Comparison of ENCODE assay signal across 8 cellular contexts in the genomic region with DNA sequence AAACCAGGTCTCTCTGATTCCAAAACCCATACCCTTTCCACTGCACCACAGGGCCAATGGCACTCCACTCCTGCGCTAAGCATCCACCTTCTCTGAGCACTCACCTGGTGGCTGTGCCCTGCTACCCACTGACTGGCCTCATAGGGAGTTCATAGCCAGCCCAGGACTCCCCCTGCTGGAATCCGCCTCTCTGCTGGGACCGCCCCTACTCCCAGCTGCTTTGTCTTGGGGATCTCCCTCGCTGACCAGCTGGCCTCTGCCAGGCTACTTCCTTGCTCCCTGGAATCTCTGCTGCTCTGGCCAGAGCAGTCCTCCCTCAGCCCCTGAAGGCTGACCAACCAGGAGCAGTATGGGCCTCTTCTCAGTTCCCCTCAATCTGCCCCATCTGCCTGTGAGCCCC.
DNase-seq lines count a peak whose midpoint lies in the region; ATAC-seq and TF ChIP-seq lines count a peak whose summit lies in the region.

No MANE protein-coding gene starts in this region.

- no TSS peak for BruUV-seq in MCF 10A (replicated peaks; lab: Mats Ljungman, UMichigan)

- H3K27ac ChIP-seq in breast epithelium = no peak overlapping the region
- no peak overlapping the region for H3K27ac ChIP-seq in WERI-Rb-1
- H3K27ac ChIP-seq in smooth muscle cell (ENCODE audit: low read depth) = no peak overlapping the region

- intact Hi-C loops in MCF 10A (cut with micrococcal nuclease) (no loop called here), breast epithelium (cut with DNase I; ENCODE audit: low total_unique reads) (no loop called here)

- H3K4me1 ChIP-seq in breast epithelium (no peaks in the 10 kb centered on the region), smooth muscle cell (ENCODE audit: low read depth) (peaks cover 7% of the 10 kb centered on the region)

- POLR2A ChIA-PET in MCF 10A (lab: Yijun Ruan, JAX) = no interaction called here

- 18% methylated on average over 4 of the region's 4 CpGs for WGBS in smooth muscle cell (ENCODE audit: low lambda C conversion rate)

- no peaks in the 10 kb centered on the region for H3K27me3 ChIP-seq in breast epithelium
- no peaks in the 10 kb centered on the region for H3K27me3 ChIP-seq in WERI-Rb-1 (ENCODE audit: insufficient read depth, low read depth, severe bottlenecking)
- H3K27me3 ChIP-seq in smooth muscle cell (ENCODE audit: low read depth) = peaks cover 5% of the 10 kb centered on the region

- no peak overlapping the region for H2AFZ ChIP-seq in smooth muscle cell (ENCODE audit: low read depth)

- no peak overlapping the region for H3K4me3 Mint-ChIP-seq in MCF 10A (ENCODE audit: unreplicated experiment)

- no peaks in the 10 kb centered on the region for H3K4me1 Mint-ChIP-seq in MCF 10A (ENCODE audit: insufficient read depth, unreplicated experiment)

- CTCF ChIA-PET in MCF 10A (lab: Yijun Ruan, JAX) = no interaction called here

- no peaks in the 10 kb centered on the region for H3K79me2 ChIP-seq in smooth muscle cell (ENCODE audit: low read depth)

- H3K4me3 ChIP-seq in breast epithelium (no peak overlapping the region), WERI-Rb-1 (ENCODE audit: low read depth, low read length) (no peak overlapping the region), smooth muscle cell (no peak overlapping the region)

- no peak overlapping the region for H3K9ac ChIP-seq in smooth muscle cell (ENCODE audit: low read depth)

- no peaks in the 10 kb centered on the region for H3K9me3 Mint-ChIP-seq in MCF 10A (ENCODE audit: unreplicated experiment)

- DNase-seq in MCF 10A (ENCODE audit: unreplicated experiment) (peak; percentile 20), breast epithelium (ENCODE audit: low spot score in 2 of 2) (no peak), WERI-Rb-1 (peak; percentile 75), smooth muscle cell (lab: John Stamatoyannopoulos, UW; ENCODE audit: unreplicated experiment) (no peak), NCI-H510A treated with DMSO at 0.1 percent for 48 hours (lab: John Stamatoyannopoulos, UW) (no peak)
- no peak for DNase-seq in activated T-cell treated with anti-CD3 and anti-CD28 coated beads, Interleukin-2, amount 50 U/mL, for 1 hour

- no peak overlapping the region for H3K4me2 ChIP-seq in smooth muscle cell

- peaks cover 25% of the 10 kb centered on the region for H3K27me3 Mint-ChIP-seq in MCF 10A (ENCODE audit: insufficient read depth, unreplicated experiment)

- no peaks in the 10 kb centered on the region for H4K20me1 ChIP-seq in smooth muscle cell (ENCODE audit: low read depth)

- ATAC-seq in HG03045 (IDR thresholded peaks at IDR 0.05; ENCODE audit: unreplicated experiment) = peak; percentile 84
- no peak for ATAC-seq in HG03521 (IDR thresholded peaks at IDR 0.05; ENCODE audit: unreplicated experiment)

- TF ChIP-seq POLR2A in breast epithelium (IDR thresholded peaks at IDR 0.05) = no peak

- no peaks in the 10 kb centered on the region for H3K36me3 ChIP-seq in breast epithelium
- H3K36me3 ChIP-seq in WERI-Rb-1 = no peaks in the 10 kb centered on the region
- H3K36me3 ChIP-seq in smooth muscle cell (ENCODE audit: low read depth) = no peaks in the 10 kb centered on the region

- no peaks in the 10 kb centered on the region for H3K36me3 Mint-ChIP-seq in MCF 10A (ENCODE audit: insufficient read depth, unreplicated experiment)

- no peak overlapping the region for H3K27ac Mint-ChIP-seq in MCF 10A (ENCODE audit: low read depth, unreplicated experiment)

- H3K9me3 ChIP-seq in breast epithelium (no peaks in the 10 kb centered on the region), WERI-Rb-1 (ENCODE audit: severe bottlenecking) (no peaks in the 10 kb centered on the region), smooth muscle cell (replicated peaks; ENCODE audit: low read depth) (no peaks in the 10 kb centered on the region)

- TF ChIP-seq CTCF in MCF 10A (IDR thresholded peaks at IDR 0.05; ENCODE audit: unreplicated experiment) (no peak), breast epithelium (IDR thresholded peaks at IDR 0.05) (no peak), WERI-Rb-1 (IDR thresholded peaks at IDR 0.05; ENCODE audit: low read depth, low read length) (peak; percentile 77), smooth muscle cell (IDR thresholded peaks at IDR 0.05; ENCODE audit: borderline replicate concordance, insufficient read depth, poor library complexity, severe bottlenecking) (no peak)

- no peaks in the 10 kb centered on the region for H3F3A ChIP-seq in smooth muscle cell (ENCODE audit: low read depth)

Comparison
In these comparisons a context has a peak if more than half of its experiments do, and no peak if none do; other contexts are left out.
1. DNase-seq: peak in MCF 10A (single experiment) and WERI-Rb-1 (single experiment); none in breast epithelium (0 of 2), smooth muscle cell (single experiment), NCI-H510A treated with DMSO at 0.1 percent for 48 hours (single experiment) and activated T-cell treated with anti-CD3 and anti-CD28 coated beads, Interleukin-2, amount 50 U/mL, for 1 hour (single experiment).